ENCODE assay signal across 8 cellular contexts in genomic region chr1:242523968-242524570, GRCh38.
DNase-seq lines count a peak whose midpoint lies in the region; ATAC-seq and TF ChIP-seq lines count a peak whose summit lies in the region.

No MANE protein-coding gene starts in this region.

- H3K27ac ChIP-seq in stomach smooth muscle (ENCODE audit: low read length), result no peak overlapping the region

- peaks cover 29% of the 10 kb centered on the region in 2 donors for H3K27me3 ChIP-seq in stomach smooth muscle (ENCODE audit: control insufficient read depth in 1 of 2, insufficient read depth in 2 of 2, low read length in 2 of 2)

- peak; percentile 1 for TF ChIP-seq CTCF in astrocyte of the spinal cord (IDR thresholded peaks at IDR 0.05; ENCODE audit: low read depth, low read length)

- ATAC-seq in HG03280 (IDR thresholded peaks at IDR 0.05; ENCODE audit: unreplicated experiment), result no peak

- DNase-seq in GM03348 (ENCODE audit: low spot score), result peak; percentile 80
- peak; percentile 35 for DNase-seq in NCI-H128 (lab: John Stamatoyannopoulos, UW; ENCODE audit: unreplicated experiment)
- DNase-seq in astrocyte of the spinal cord (ENCODE audit: low read depth, low spot score), result peak; percentile 23
- DNase-seq in islet precursor cell, result peak; percentile 86
- DNase-seq in OCI-M1 (lab: John Stamatoyannopoulos, UW), result no peak
- DNase-seq in NCI-H187 treated with DMSO at 0.1 percent for 48 hours (lab: John Stamatoyannopoulos, UW), result no peak

- H3K36me3 ChIP-seq in stomach smooth muscle (ENCODE audit: control insufficient read depth in 2 of 2, insufficient read depth in 2 of 2, low read length in 2 of 2), result no peaks in the 10 kb centered on the region

- in situ Hi-C loops in astrocyte of the spinal cord (cut with HindIII; ENCODE audit: low sequenced_read_pairs), result no loop called here

- H3K4me3 ChIP-seq in astrocyte of the spinal cord (ENCODE audit: low read depth, low read length), result peak overlapping the region; percentile 31
- H3K4me3 ChIP-seq in stomach smooth muscle (ENCODE audit: low read length in 2 of 2), result peak overlapping the region; percentile 43 to 62

- H3K9ac ChIP-seq in stomach smooth muscle (ENCODE audit: low read length in 2 of 2), result no peak overlapping the region

- no peaks in the 10 kb centered on the region for H3K9me3 ChIP-seq in stomach smooth muscle (ENCODE audit: control insufficient read depth in 2 of 2, low read length in 2 of 2)

- peaks cover 14% of the 10 kb centered on the region for H3K4me1 ChIP-seq in stomach smooth muscle (ENCODE audit: control insufficient read depth, insufficient read depth, low read length)

Comparison
In these comparisons a context has a peak if more than half of its experiments do, and no peak if none do; other contexts are left out.
1. DNase-seq: peak in GM03348 (single experiment), NCI-H128 (single experiment), astrocyte of the spinal cord (single experiment) and islet precursor cell (single experiment); none in OCI-M1 (single experiment) and NCI-H187 treated with DMSO at 0.1 percent for 48 hours (single experiment).